Comparison of ENCODE assay signal across 17 cellular contexts in the genomic region with DNA sequence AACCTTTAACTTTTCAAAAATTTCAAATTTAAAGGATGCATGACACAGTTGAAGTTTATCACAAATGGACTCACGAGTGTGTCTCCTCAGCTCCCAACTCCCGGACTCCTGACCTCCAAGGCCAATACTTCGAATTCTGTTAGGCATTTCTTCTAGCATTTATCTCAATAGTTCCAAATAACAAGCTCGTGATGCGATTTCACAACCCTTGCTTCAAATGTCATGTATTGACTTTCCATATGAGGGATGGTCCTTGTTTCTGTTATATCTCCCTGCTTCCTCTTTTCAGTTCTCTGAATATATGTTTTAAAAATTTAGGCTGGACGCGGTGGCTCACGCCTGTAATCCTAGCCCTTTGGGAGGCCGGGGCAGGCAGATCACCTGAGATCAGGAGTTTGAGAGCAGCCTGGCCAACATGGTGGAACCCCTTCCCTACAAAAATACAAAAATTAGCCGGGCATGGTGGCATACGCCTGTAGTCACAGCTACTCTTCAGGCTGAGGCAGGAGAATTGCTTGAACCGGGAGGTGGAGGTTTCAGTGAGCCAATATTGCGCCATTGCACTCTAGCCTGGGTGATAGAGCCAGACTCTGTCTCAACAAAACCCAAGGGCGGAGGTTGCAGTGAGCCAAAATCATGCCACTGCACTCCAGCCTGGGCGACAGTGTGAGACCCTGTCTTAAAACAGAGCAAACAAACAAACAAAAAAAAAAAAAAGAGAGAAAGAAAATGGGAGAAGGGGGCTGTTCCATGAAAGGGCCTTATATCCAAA. TPM values are rescaled to one million over a fixed set of nuclear protein-coding genes. Genes with fewer than 3 reads are reported as not detected.
DNase-seq lines count a peak whose midpoint lies in the region; ATAC-seq and TF ChIP-seq lines count a peak whose summit lies in the region.
"Had no signal": no experiment of that assay in that cellular context is flagged by ENCODE, and none has a peak within 500 bp of the region (broad histone marks: within the 10 kb centered on the region; RNA-seq: fewer than 3 reads in every experiment).

No MANE protein-coding gene starts in this region.

- H3K27ac Mint-ChIP-seq in activated naive CD8-positive, alpha-beta T cell treated with anti-CD3 and anti-CD28 coated beads, Interleukin-2, amount 50 U/mL, for 24 hours: no peak overlapping the region
- H3K27ac Mint-ChIP-seq: activated naive CD8-positive, alpha-beta T cell; CD4-positive, CD25-positive, alpha-beta regulatory T cell; endodermal cell had no signal

- H4K20me1 ChIP-seq in HCT116 (ENCODE audit: insufficient read depth): no peaks in the 10 kb centered on the region
- H4K20me1 ChIP-seq in hepatocyte (ENCODE audit: insufficient read depth, poor library complexity, severe bottlenecking): no peaks in the 10 kb centered on the region

- H3K9me3 ChIP-seq in HCT116 (ENCODE audit: control insufficient read depth in 1 of 2, insufficient read depth in 1 of 2, low read depth in 1 of 2, low read length in 2 of 2) (no peaks in the 10 kb centered on the region), hepatocyte (ENCODE audit: low read depth) (no peaks in the 10 kb centered on the region)

- ATAC-seq in HCT116 (no peak), GM18502 (IDR thresholded peaks at IDR 0.05; ENCODE audit: poor library complexity, unreplicated experiment) (no peak)
- no peak for ATAC-seq in activated naive CD8-positive, alpha-beta T cell treated with anti-CD3 and anti-CD28 coated beads, Interleukin-2, amount 50 U/mL, for 24 hours

- TF ChIP-seq RAD21 in HCT116 (IDR thresholded peaks at IDR 0.05; ENCODE audit: low read depth): no peak

- POLR2A ChIA-PET in HCT116 (lab: Charles Lee) (no interaction called here), RWPE1 (lab: Yijun Ruan, JAX; ENCODE audit: low non-redundant PET) (no interaction called here)

- H3K9ac ChIP-seq in HCT116 (ENCODE audit: low read length): no peak overlapping the region

- H3K4me3 ChIP-seq in HCT116 (replicated peaks in 1 of 2; ENCODE audit: low read depth in 1 of 2, low read length in 2 of 2): no peak overlapping the region
- no peak overlapping the region for H3K4me3 ChIP-seq in hepatocyte
- H3K4me3 ChIP-seq: heart right ventricle had no signal

- TF ChIP-seq POLR2A in HCT116 (IDR thresholded peaks at IDR 0.05; ENCODE audit: borderline replicate concordance, extremely low read depth, insufficient read depth, insufficient read length): no peak

- no peaks in the 10 kb centered on the region for H3K79me2 ChIP-seq in HCT116 (ENCODE audit: insufficient read depth, low read length)
- no peaks in the 10 kb centered on the region for H3K79me2 ChIP-seq in hepatocyte

- peaks cover 9% of the 10 kb centered on the region for H3K27me3 Mint-ChIP-seq in activated naive CD8-positive, alpha-beta T cell treated with anti-CD3 and anti-CD28 coated beads, Interleukin-2, amount 50 U/mL, for 24 hours
- H3K27me3 Mint-ChIP-seq: activated naive CD8-positive, alpha-beta T cell had no signal

- H3K27me3 ChIP-seq in HCT116 (ENCODE audit: insufficient read depth, low read length): no peaks in the 10 kb centered on the region
- H3K27me3 ChIP-seq in hepatocyte: no peaks in the 10 kb centered on the region

- peaks cover 4% of the 10 kb centered on the region for H3K4me1 Mint-ChIP-seq in activated naive CD8-positive, alpha-beta T cell treated with anti-CD3 and anti-CD28 coated beads, Interleukin-2, amount 50 U/mL, for 24 hours

- no TSS peak for BruUV-seq in HCT116 (replicated peaks; lab: Mats Ljungman, UMichigan)

- H3K4me1 ChIP-seq in HCT116 (ENCODE audit: control insufficient read depth in 1 of 2, insufficient read depth in 2 of 2, low read length in 2 of 2) (peaks cover 5 to 30% of the 10 kb centered on the region in 2 experiments; a peak in 3 of 4 replicates), hepatocyte (ENCODE audit: insufficient read depth) (peaks cover 6% of the 10 kb centered on the region)

- H3K36me3 Mint-ChIP-seq in activated naive CD8-positive, alpha-beta T cell treated with anti-CD3 and anti-CD28 coated beads, Interleukin-2, amount 50 U/mL, for 24 hours (ENCODE audit: low read depth): no peaks in the 10 kb centered on the region
- H3K36me3 Mint-ChIP-seq: activated naive CD8-positive, alpha-beta T cell; CD4-positive, CD25-positive, alpha-beta regulatory T cell had no signal

- DNase-seq in HCT116 (ENCODE audit: low read depth, low spot score): no peak
- DNase-seq in RWPE1 (ENCODE audit: low spot score): no peak
- DNase-seq in hepatocyte (ENCODE audit: low spot score): no peak
- DNase-seq in posterior vena cava (ENCODE audit: low spot score): peak; percentile 67
- DNase-seq in LoVo (ENCODE audit: low spot score): no peak
- DNase-seq in effector CD8-positive, alpha-beta T cell (lab: John Stamatoyannopoulos, UW): no peak
- no peak for DNase-seq in activated naive CD8-positive, alpha-beta T cell treated with anti-CD3 and anti-CD28 coated beads, Interleukin-2, amount 50 U/mL, for 24 hours
- DNase-seq: ACHN; CD4-positive, CD25-positive, alpha-beta regulatory T cell; endodermal cell; KG1; NCI-H1092; NCI-H2029 treated with DMSO at 0.1 percent for 48 hours; RPMI8226 had no signal

- WGBS in hepatocyte (ENCODE audit: low lambda C conversion rate, missing lambda C conversion rate): 92% methylated on average over 15 of the region's 15 CpGs

- H3K9me2 ChIP-seq in HCT116 (ENCODE audit: insufficient read depth): 0 out of 2 replicates have a peak, but pooled peaks cover 2% of the 10 kb centered on the region
- no peaks in the 10 kb centered on the region for H3K9me2 ChIP-seq in hepatocyte (replicated peaks; ENCODE audit: insufficient read depth)

- H3K27ac ChIP-seq in HCT116 (ENCODE audit: low read depth, low read length) (no peak overlapping the region), RWPE1 (peak overlapping the region; percentile 69), hepatocyte (peak overlapping the region; percentile 44)

- RAD21 ChIA-PET in HCT116 (lab: Charles Lee; ENCODE audit: low non-redundant PET in 1 of 2, low total read pairs in 2 of 2, uncharacterized antibody in 2 of 2, unreplicated experiment in 2 of 2): no interaction called here

- H2AFZ ChIP-seq in HCT116 (ENCODE audit: low read depth, low read length, poor library complexity, severe bottlenecking) (peak overlapping the region; percentile 47), hepatocyte (no peak overlapping the region)

- no peaks in the 10 kb centered on the region for H3K9me3 Mint-ChIP-seq in activated naive CD8-positive, alpha-beta T cell treated with anti-CD3 and anti-CD28 coated beads, Interleukin-2, amount 50 U/mL, for 24 hours
- H3K9me3 Mint-ChIP-seq: CD4-positive, CD25-positive, alpha-beta regulatory T cell had no signal

- TF ChIP-seq CTCF in HCT116 (IDR thresholded peaks at IDR 0.05 in 2 of 3, conservative IDR thresholded peaks at IDR 0.05 in 1 of 3; ENCODE audit: borderline replicate concordance in 1 of 3, insufficient read depth in 1 of 3, low read depth in 2 of 3, low read length in 2 of 3) (no peak), RWPE1 (conservative IDR thresholded peaks at IDR 0.05; ENCODE audit: low read depth) (no peak), hepatocyte (IDR thresholded peaks at IDR 0.05; ENCODE audit: poor library complexity) (no peak)

- CTCF ChIA-PET in HCT116 (lab: Charles Lee): interaction anchor here (1.5 kb wide), 1 partner anchor 25 kb away, joined by 5 read pairs; no protein-coding TSS in a partner anchor
- CTCF ChIA-PET in RWPE1 (lab: Yijun Ruan, JAX): no interaction called here

- no peak overlapping the region for H3K4me2 ChIP-seq in HCT116 (ENCODE audit: low read length)
- no peak overlapping the region for H3K4me2 ChIP-seq in hepatocyte

- H3K4me3 Mint-ChIP-seq in activated naive CD8-positive, alpha-beta T cell treated with anti-CD3 and anti-CD28 coated beads, Interleukin-2, amount 50 U/mL, for 24 hours: no peak overlapping the region
- H3K4me3 Mint-ChIP-seq: activated naive CD8-positive, alpha-beta T cell; CD4-positive, CD25-positive, alpha-beta regulatory T cell; endodermal cell had no signal

- intact Hi-C loops in HCT116 (cut with micrococcal nuclease) (no loop called here), posterior vena cava (cut with DNase I) (no loop called here)

- H3K36me3 ChIP-seq in HCT116 (ENCODE audit: control insufficient read depth in 1 of 2, insufficient read depth in 2 of 2, low read length in 2 of 2) (no peaks in the 10 kb centered on the region), hepatocyte (replicated peaks; ENCODE audit: insufficient read depth, low read depth) (no peaks in the 10 kb centered on the region)
- H3K36me3 ChIP-seq: heart right ventricle had no signal

TF ChIP-seq in HCT116, 20 proteins besides CTCF, POLR2A, EP300 and RAD21 (continues in another document):
- TF ChIP-seq SRF (IDR thresholded peaks at IDR 0.05; ENCODE audit: low read depth) (no peak), ZFX (IDR thresholded peaks at IDR 0.05) (no peak), POLR2AphosphoS5 (IDR thresholded peaks at IDR 0.05; ENCODE audit: low read depth, low read length) (no peak), SP1 (IDR thresholded peaks at IDR 0.05; ENCODE audit: low read depth) (no peak), ZNF274 (IDR thresholded peaks at IDR 0.05; ENCODE audit: low read depth, low read length) (no peak), CEBPB (IDR thresholded peaks at IDR 0.05; ENCODE audit: low read depth) (no peak), TCF7L2 (IDR thresholded peaks at IDR 0.05; ENCODE audit: borderline replicate concordance, extremely low read depth, insufficient read depth, insufficient read length) (no peak), MAX (IDR thresholded peaks at IDR 0.05) (no peak), CBX3 (IDR thresholded peaks at IDR 0.05; ENCODE audit: low read depth) (no peak)

RNA-seq across cellular contexts. Expression of gene TINAGL1, which starts 51.9 kb away (rescaled TPM):
- total RNA-seq in HCT116 (2021; ENCODE audit: unreplicated experiment): 57.9 TPM
- polyA plus RNA-seq in HCT116 (2012): 75.8 and 79.5 TPM in 2 replicates
- 46.2 and 58.3 TPM in 2 replicates for total RNA-seq in hepatocyte
- 64.4 and 69.4 TPM in 2 replicates for polyA plus RNA-seq in hepatocyte
- 100 to 1,000 TPM; 110 to 123 TPM for total RNA-seq in posterior vena cava
- total RNA-seq: CD4-positive, CD25-positive, alpha-beta regulatory T cell had no signal
- polyA plus RNA-seq: CD4-positive, CD25-positive, alpha-beta regulatory T cell had no signal
